In genomic region chr10:101902032-101902799, GRCh38 we compare ENCODE assay signal across 10 cellular contexts. TPM values are rescaled to one million over a fixed set of nuclear protein-coding genes. Genes with fewer than 3 reads are reported as not detected.
DNase-seq lines count a peak whose midpoint lies in the region; ATAC-seq and TF ChIP-seq lines count a peak whose summit lies in the region.
"Had no signal": no experiment of that assay in that cellular context is flagged by ENCODE, and none has a peak within 500 bp of the region (broad histone marks: within the 10 kb centered on the region; RNA-seq: fewer than 3 reads in every experiment).

No MANE protein-coding gene starts in this region.

- H3K36me3 ChIP-seq in neural cell (ENCODE audit: insufficient read depth, low read length) (no peaks in the 10 kb centered on the region), brain microvascular endothelial cell (replicated peaks) (no peaks in the 10 kb centered on the region)

- H2AFZ ChIP-seq in neural cell (ENCODE audit: low read depth, low read length): no peak overlapping the region

- H3K36me3 Mint-ChIP-seq in chondrocyte (ENCODE audit: low read depth): peaks cover 4% of the 10 kb centered on the region

- no peak overlapping the region for H3K4me3 Mint-ChIP-seq in chondrocyte (ENCODE audit: unreplicated experiment)
- H3K4me3 Mint-ChIP-seq: activated naive CD4-positive, alpha-beta T cell treated with anti-CD3 and anti-CD28 coated beads for 36 hours had no signal

- TF ChIP-seq RAD21 in neural cell (conservative IDR thresholded peaks at IDR 0.05): no peak

- no peaks in the 10 kb centered on the region for H3K27me3 ChIP-seq in neural cell (ENCODE audit: insufficient read depth, low read depth, low read length)
- H3K27me3 ChIP-seq in brain microvascular endothelial cell (replicated peaks): no peaks in the 10 kb centered on the region

- peak overlapping the region; percentile 61 for H3K27ac ChIP-seq in neural cell (ENCODE audit: low read length)
- no peak overlapping the region for H3K27ac ChIP-seq in brain microvascular endothelial cell

- DNase-seq in GM13977 (ENCODE audit: low spot score): peak; percentile 31
- peak; percentile 35 for DNase-seq in NCI-H510A (lab: John Stamatoyannopoulos, UW)
- no peak for DNase-seq in brain microvascular endothelial cell
- no peak for DNase-seq in GM19240 (ENCODE audit: insufficient read length, low spot score)
- DNase-seq in chondrocyte (ENCODE audit: low spot score): no peak
- DNase-seq: activated naive CD4-positive, alpha-beta T cell treated with anti-CD3 and anti-CD28 coated beads for 36 hours; right cardiac atrium had no signal

- no peaks in the 10 kb centered on the region for H3K79me2 ChIP-seq in neural cell (replicated peaks; ENCODE audit: insufficient read depth, low read length)

- H3K27ac Mint-ChIP-seq in chondrocyte (ENCODE audit: unreplicated experiment): no peak overlapping the region
- H3K27ac Mint-ChIP-seq: activated naive CD4-positive, alpha-beta T cell treated with anti-CD3 and anti-CD28 coated beads for 36 hours had no signal

- no peaks in the 10 kb centered on the region for H3K9me3 Mint-ChIP-seq in chondrocyte (ENCODE audit: low read depth)
- H3K9me3 Mint-ChIP-seq: activated naive CD4-positive, alpha-beta T cell treated with anti-CD3 and anti-CD28 coated beads for 36 hours had no signal

- ATAC-seq in HG02798 (IDR thresholded peaks at IDR 0.05; ENCODE audit: poor library complexity, unreplicated experiment): peak; percentile 34
- ATAC-seq: right cardiac atrium, Right ventricle myocardium inferior had no signal

- peaks cover 4% of the 10 kb centered on the region for H3K4me1 Mint-ChIP-seq in chondrocyte (ENCODE audit: low read depth)

- H3K4me3 ChIP-seq in neural cell (ENCODE audit: low read length) (peak overlapping the region; percentile 2), brain microvascular endothelial cell (ENCODE audit: low read depth, low read length) (no peak overlapping the region)

- no peaks in the 10 kb centered on the region for H4K20me1 ChIP-seq in neural cell (ENCODE audit: insufficient read depth)

- H3K9me2 ChIP-seq in neural cell (ENCODE audit: insufficient read depth, low read length): no peaks in the 10 kb centered on the region

- TF ChIP-seq EP300 in neural cell (conservative IDR thresholded peaks at IDR 0.05; ENCODE audit: poor library complexity, severe bottlenecking): no peak

- H3K9ac ChIP-seq in neural cell (ENCODE audit: low read length): peak overlapping the region; percentile 17

- in situ Hi-C loops in GM13977 (cut with MboI; ENCODE audit: low pct_unique_long_range_greater_than_20kb, low sequenced_read_pairs, unreplicated experiment) (no loop called here), brain microvascular endothelial cell (cut with HindIII; ENCODE audit: low pct_ligation_motif_present, low sequenced_read_pairs) (no loop called here)

- H3K27me3 Mint-ChIP-seq in chondrocyte (ENCODE audit: low read depth): no peaks in the 10 kb centered on the region

- H3F3A ChIP-seq in neural cell (ENCODE audit: insufficient read depth, low read length, poor library complexity, severe bottlenecking): no peaks in the 10 kb centered on the region

- no peaks in the 10 kb centered on the region for H3K9me3 ChIP-seq in neural cell (ENCODE audit: low read length)

- no peak overlapping the region for H3K4me2 ChIP-seq in neural cell (ENCODE audit: low read length)

- TF ChIP-seq CTCF in GM13977 (IDR thresholded peaks at IDR 0.05; ENCODE audit: extremely low read depth, insufficient read depth, missing control alignments): no peak
- no peak for TF ChIP-seq CTCF in neural cell (IDR thresholded peaks at IDR 0.05; ENCODE audit: poor library complexity, severe bottlenecking)
- TF ChIP-seq CTCF in brain microvascular endothelial cell (IDR thresholded peaks at IDR 0.05; ENCODE audit: low read depth, low read length, missing control alignments): no peak
- TF ChIP-seq CTCF in chondrocyte (IDR thresholded peaks at IDR 0.05): no peak

TF ChIP-seq in neural cell, 6 proteins besides CTCF, POLR2A, EP300 and RAD21:
- TF ChIP-seq TAF1 (IDR thresholded peaks at IDR 0.05; ENCODE audit: low read depth) (no peak), REST (IDR thresholded peaks at IDR 0.05; ENCODE audit: borderline replicate concordance) (peak; percentile 27), MXI1 (conservative IDR thresholded peaks at IDR 0.05; ENCODE audit: poor library complexity, severe bottlenecking) (no peak), POLR2AphosphoS5 (IDR thresholded peaks at IDR 0.05) (peak; percentile 35), SMC3 (conservative IDR thresholded peaks at IDR 0.05; ENCODE audit: poor library complexity) (no peak), EZH2 (IDR thresholded peaks at IDR 0.05; ENCODE audit: borderline replicate concordance, insufficient read depth, low read length, poor library complexity, severe bottlenecking) (no peak)

RNA-seq across cellular contexts. Expression of gene KCNIP2, which starts 58.6 kb away (rescaled TPM):
- polyA plus RNA-seq in neural cell: 8.9 and 10.0 TPM in 2 replicates
- polyA minus RNA-seq in neural cell: 5.4 and 6.0 TPM in 2 replicates
- 1.8 to 3.1 TPM (median 1.9 TPM) in 3 replicates for total RNA-seq in chondrocyte

Comparison
In these comparisons a context has a peak if more than half of its experiments do, and no peak if none do; other contexts are left out.
1. DNase-seq: peak in GM13977 (single experiment) and NCI-H510A (single experiment); none in brain microvascular endothelial cell (single experiment), GM19240 (single experiment) and chondrocyte (single experiment).